18 cellular contexts compared by ENCODE assay signal in genomic region chr1:38077523-38078147, GRCh38. TPM values are rescaled to one million over a fixed set of nuclear protein-coding genes. Genes with fewer than 3 reads are reported as not detected.
"Had no signal": no experiment of that assay in that cellular context is flagged by ENCODE, and none has a peak within 500 bp of the region (broad histone marks: within the 10 kb centered on the region; RNA-seq: fewer than 3 reads in every experiment).

No MANE protein-coding gene starts in this region.

- H3K36me3 ChIP-seq: cardiac muscle cell, pancreas, sigmoid colon had no signal

- H3K9me3 Mint-ChIP-seq: activated naive CD4-positive, alpha-beta T cell treated with anti-CD3 and anti-CD28 coated beads, Interleukin-2, amount 10 ng/mL, durations not matched to agents 7 days and 5 days; endodermal cell; memory B cell; naive thymus-derived CD4-positive, alpha-beta T cell had no signal

- H3K4me3 ChIP-seq: cardiac muscle cell, dorsolateral prefrontal cortex, mucosa of descending colon, pancreas, sigmoid colon had no signal

- H3K36me3 Mint-ChIP-seq: activated naive CD4-positive, alpha-beta T cell treated with anti-CD3 and anti-CD28 coated beads, Interleukin-2, amount 10 ng/mL, durations not matched to agents 7 days and 5 days; naive thymus-derived CD4-positive, alpha-beta T cell had no signal

- H3K27ac ChIP-seq: cardiac muscle cell, dorsolateral prefrontal cortex, foreskin keratinocyte, pancreas, sigmoid colon had no signal

- H3K27me3 ChIP-seq: cardiac muscle cell, dorsolateral prefrontal cortex, pancreas had no signal

- H3K27ac Mint-ChIP-seq: activated naive CD4-positive, alpha-beta T cell treated with anti-CD3 and anti-CD28 coated beads, Interleukin-2, amount 10 ng/mL, durations not matched to agents 7 days and 5 days; endodermal cell; memory B cell; naive thymus-derived CD4-positive, alpha-beta T cell had no signal

- H3K4me1 Mint-ChIP-seq: activated naive CD4-positive, alpha-beta T cell treated with anti-CD3 and anti-CD28 coated beads, Interleukin-2, amount 10 ng/mL, durations not matched to agents 7 days and 5 days; memory B cell; naive thymus-derived CD4-positive, alpha-beta T cell had no signal

- H3K4me1 ChIP-seq: foreskin keratinocyte, pancreas, sigmoid colon had no signal

- ATAC-seq: foreskin keratinocyte; left ventricle myocardium superior; mucosa of descending colon; naive thymus-derived CD4-positive, alpha-beta T cell; pancreas had no signal

- DNase-seq: activated CD4-positive, alpha-beta T cell treated with anti-CD3 and anti-CD28 coated beads for 1 hour; activated CD4-positive, alpha-beta T cell treated with anti-CD3 and anti-CD28 coated beads, Interleukin-2, amount 50 U/mL, for 48 hours; activated naive CD4-positive, alpha-beta T cell treated with anti-CD3 and anti-CD28 coated beads, Interleukin-2, amount 10 ng/mL, durations not matched to agents 7 days and 5 days; activated T-cell treated with anti-CD3 and anti-CD28 coated beads, Interleukin-2, amount 50 U/mL, for 1 hour; dorsolateral prefrontal cortex; endodermal cell; foreskin keratinocyte; kidney glomerular epithelial cell; left ventricle myocardium superior; mucosa of descending colon; naive thymus-derived CD4-positive, alpha-beta T cell; pancreas; sigmoid colon; stimulated activated CD4-positive, alpha-beta T cell treated with anti-CD3 and anti-CD28 coated beads, Interleukin-2, amount 100 ng/mL, for 24 hours; T-helper 9 cell had no signal

- H3K9me3 ChIP-seq: mucosa of descending colon, pancreas, sigmoid colon had no signal

- H3K4me3 Mint-ChIP-seq: activated naive CD4-positive, alpha-beta T cell treated with anti-CD3 and anti-CD28 coated beads, Interleukin-2, amount 10 ng/mL, durations not matched to agents 7 days and 5 days; endodermal cell; memory B cell; naive thymus-derived CD4-positive, alpha-beta T cell had no signal

RNA-seq across cellular contexts. Expression of gene POU3F1, which starts 31.0 kb away (rescaled TPM):
- total RNA-seq: epithelial cell of proximal tubule, left ventricle myocardium superior, mucosa of descending colon, sigmoid colon had no signal
